In genomic region chr2:64049633-64050220, GRCh38 we compare ENCODE assay signal across 1 cellular context.
A peak's percentile ranks its signal among the peaks of the same experiment; 100 is the strongest.
TF ChIP-seq lines count a peak whose summit lies in the region.

No MANE protein-coding gene starts in this region.

TF ChIP-seq in HepG2, 621 proteins besides CTCF, POLR2A, EP300 and RAD21 (continued from another document and continues in another):
- no peak for TF ChIP-seq ZNF180 (CRISPR knock-in tag; IDR thresholded peaks at IDR 0.05; ENCODE audit: borderline replicate concordance, low read depth)
- peak; percentile 98 for TF ChIP-seq STAG1 (CRISPR knock-in tag; IDR thresholded peaks at IDR 0.05)
- no peak for TF ChIP-seq SP5 (CRISPR knock-in tag; IDR thresholded peaks at IDR 0.05; ENCODE audit: borderline replicate concordance, low read depth)
- TF ChIP-seq ZNF704 (CRISPR knock-in tag; IDR thresholded peaks at IDR 0.05; ENCODE audit: borderline replicate concordance) = no peak
- TF ChIP-seq, protein P1, sequence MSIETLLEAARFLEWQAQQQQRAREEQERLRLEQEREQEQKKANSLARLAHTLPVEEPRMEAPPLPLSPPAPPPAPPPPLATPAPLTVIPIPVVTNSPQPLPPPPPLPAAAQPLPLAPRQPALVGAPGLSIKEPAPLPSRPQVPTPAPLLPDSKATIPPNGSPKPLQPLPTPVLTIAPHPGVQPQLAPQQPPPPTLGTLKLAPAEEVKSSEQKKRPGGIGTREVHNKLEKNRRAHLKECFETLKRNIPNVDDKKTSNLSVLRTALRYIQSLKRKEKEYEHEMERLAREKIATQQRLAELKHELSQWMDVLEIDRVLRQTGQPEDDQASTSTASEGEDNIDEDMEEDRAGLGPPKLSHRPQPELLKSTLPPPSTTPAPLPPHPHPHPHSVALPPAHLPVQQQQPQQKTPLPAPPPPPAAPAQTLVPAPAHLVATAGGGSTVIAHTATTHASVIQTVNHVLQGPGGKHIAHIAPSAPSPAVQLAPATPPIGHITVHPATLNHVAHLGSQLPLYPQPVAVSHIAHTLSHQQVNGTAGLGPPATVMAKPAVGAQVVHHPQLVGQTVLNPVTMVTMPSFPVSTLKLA (IDR thresholded peaks at IDR 0.05) = no peak
- TF ChIP-seq ZNF143 (CRISPR knock-in tag; IDR thresholded peaks at IDR 0.05) = no peak
- TF ChIP-seq NONO (IDR thresholded peaks at IDR 0.05) = no peak
- 0 out of 2 replicates have a peak, but pooled peaks have one; percentile 34 for TF ChIP-seq NONO (CRISPR knock-in tag; conservative IDR thresholded peaks at IDR 0.05)
- TF ChIP-seq ZBTB25 (CRISPR knock-in tag; IDR thresholded peaks at IDR 0.05) = peak; percentile 75; the same call in 1 of the 2 replicates
- 0 out of 2 replicates have a peak, but pooled peaks have one; percentile 28 for TF ChIP-seq BHLHE40 (IDR thresholded peaks at IDR 0.05; ENCODE audit: low read length)
- 0 out of 2 replicates have a peak, but pooled peaks have one; percentile 21 for TF ChIP-seq POGK (CRISPR knock-in tag; conservative IDR thresholded peaks at IDR 0.05)
- TF ChIP-seq, protein P2, sequence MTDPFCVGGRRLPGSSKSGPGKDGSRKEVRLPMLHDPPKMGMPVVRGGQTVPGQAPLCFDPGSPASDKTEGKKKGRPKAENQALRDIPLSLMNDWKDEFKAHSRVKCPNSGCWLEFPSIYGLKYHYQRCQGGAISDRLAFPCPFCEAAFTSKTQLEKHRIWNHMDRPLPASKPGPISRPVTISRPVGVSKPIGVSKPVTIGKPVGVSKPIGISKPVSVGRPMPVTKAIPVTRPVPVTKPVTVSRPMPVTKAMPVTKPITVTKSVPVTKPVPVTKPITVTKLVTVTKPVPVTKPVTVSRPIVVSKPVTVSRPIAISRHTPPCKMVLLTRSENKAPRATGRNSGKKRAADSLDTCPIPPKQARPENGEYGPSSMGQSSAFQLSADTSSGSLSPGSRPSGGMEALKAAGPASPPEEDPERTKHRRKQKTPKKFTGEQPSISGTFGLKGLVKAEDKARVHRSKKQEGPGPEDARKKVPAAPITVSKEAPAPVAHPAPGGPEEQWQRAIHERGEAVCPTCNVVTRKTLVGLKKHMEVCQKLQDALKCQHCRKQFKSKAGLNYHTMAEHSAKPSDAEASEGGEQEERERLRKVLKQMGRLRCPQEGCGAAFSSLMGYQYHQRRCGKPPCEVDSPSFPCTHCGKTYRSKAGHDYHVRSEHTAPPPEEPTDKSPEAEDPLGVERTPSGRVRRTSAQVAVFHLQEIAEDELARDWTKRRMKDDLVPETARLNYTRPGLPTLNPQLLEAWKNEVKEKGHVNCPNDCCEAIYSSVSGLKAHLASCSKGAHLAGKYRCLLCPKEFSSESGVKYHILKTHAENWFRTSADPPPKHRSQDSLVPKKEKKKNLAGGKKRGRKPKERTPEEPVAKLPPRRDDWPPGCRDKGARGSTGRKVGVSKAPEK (CRISPR knock-in tag; IDR thresholded peaks at IDR 0.05; ENCODE audit: borderline replicate concordance) = no peak
- TF ChIP-seq PBX3 (CRISPR knock-in tag; IDR thresholded peaks at IDR 0.05; ENCODE audit: borderline replicate concordance) = no peak
- peak in 1 of 2 experiments; percentile 54; a peak in 1 of 4 replicates for TF ChIP-seq KLF16 (CRISPR knock-in tag; IDR thresholded peaks at IDR 0.05)
- no peak for TF ChIP-seq ELK4 (CRISPR knock-in tag; IDR thresholded peaks at IDR 0.05; ENCODE audit: borderline replicate concordance)
- TF ChIP-seq ZNF879 (CRISPR knock-in tag; IDR thresholded peaks at IDR 0.05) = no peak
- TF ChIP-seq NFE2L1 (CRISPR knock-in tag; IDR thresholded peaks at IDR 0.05; ENCODE audit: borderline replicate concordance) = no peak
- no peak for TF ChIP-seq ATF7 (IDR thresholded peaks at IDR 0.05)
- TF ChIP-seq ATF7 (CRISPR knock-in tag; IDR thresholded peaks at IDR 0.05) = no peak
- no peak for TF ChIP-seq HOXA9 (CRISPR knock-in tag; IDR thresholded peaks at IDR 0.05; ENCODE audit: borderline replicate concordance)
- TF ChIP-seq SRY (CRISPR knock-in tag; IDR thresholded peaks at IDR 0.05) = no peak
- peak; percentile 76 for TF ChIP-seq HOMEZ (CRISPR knock-in tag; IDR thresholded peaks at IDR 0.05; ENCODE audit: low read depth)
- TF ChIP-seq, protein P3, sequence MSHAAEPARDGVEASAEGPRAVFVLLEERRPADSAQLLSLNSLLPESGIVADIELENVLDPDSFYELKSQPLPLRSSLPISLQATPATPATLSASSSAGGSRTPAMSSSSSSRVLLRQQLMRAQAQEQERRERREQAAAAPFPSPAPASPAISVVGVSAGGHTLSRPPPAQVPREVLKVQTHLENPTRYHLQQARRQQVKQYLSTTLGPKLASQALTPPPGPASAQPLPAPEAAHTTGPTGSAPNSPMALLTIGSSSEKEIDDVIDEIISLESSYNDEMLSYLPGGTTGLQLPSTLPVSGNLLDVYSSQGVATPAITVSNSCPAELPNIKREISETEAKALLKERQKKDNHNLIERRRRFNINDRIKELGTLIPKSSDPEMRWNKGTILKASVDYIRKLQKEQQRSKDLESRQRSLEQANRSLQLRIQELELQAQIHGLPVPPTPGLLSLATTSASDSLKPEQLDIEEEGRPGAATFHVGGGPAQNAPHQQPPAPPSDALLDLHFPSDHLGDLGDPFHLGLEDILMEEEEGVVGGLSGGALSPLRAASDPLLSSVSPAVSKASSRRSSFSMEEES (CRISPR knock-in tag; IDR thresholded peaks at IDR 0.05) = peak; percentile 36; the same call in 1 of the 2 replicates
- TF ChIP-seq GATAD2A (CRISPR knock-in tag; IDR thresholded peaks at IDR 0.05) = peak; percentile 76
- TF ChIP-seq, protein P4, sequence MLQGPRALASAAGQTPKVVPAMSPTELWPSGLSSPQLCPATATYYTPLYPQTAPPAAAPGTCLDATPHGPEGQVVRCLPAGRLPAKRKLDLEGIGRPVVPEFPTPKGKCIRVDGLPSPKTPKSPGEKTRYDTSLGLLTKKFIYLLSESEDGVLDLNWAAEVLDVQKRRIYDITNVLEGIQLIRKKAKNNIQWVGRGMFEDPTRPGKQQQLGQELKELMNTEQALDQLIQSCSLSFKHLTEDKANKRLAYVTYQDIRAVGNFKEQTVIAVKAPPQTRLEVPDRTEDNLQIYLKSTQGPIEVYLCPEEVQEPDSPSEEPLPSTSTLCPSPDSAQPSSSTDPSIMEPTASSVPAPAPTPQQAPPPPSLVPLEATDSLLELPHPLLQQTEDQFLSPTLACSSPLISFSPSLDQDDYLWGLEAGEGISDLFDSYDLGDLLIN (CRISPR knock-in tag; IDR thresholded peaks at IDR 0.05; ENCODE audit: borderline replicate concordance) = no peak
- peak; percentile 95 for TF ChIP-seq ZNF619 (CRISPR knock-in tag; IDR thresholded peaks at IDR 0.05)
- TF ChIP-seq ZNF383 (CRISPR knock-in tag; IDR thresholded peaks at IDR 0.05; ENCODE audit: borderline replicate concordance) = no peak
- no peak for TF ChIP-seq ZNF776 (CRISPR knock-in tag; IDR thresholded peaks at IDR 0.05)
- TF ChIP-seq CHD4 (IDR thresholded peaks at IDR 0.05; ENCODE audit: borderline replicate concordance, low read length) = no peak
- peak; percentile 65; the same call in 1 of the 2 replicates for TF ChIP-seq RXRB (CRISPR knock-in tag; IDR thresholded peaks at IDR 0.05; ENCODE audit: borderline replicate concordance)
- TF ChIP-seq U2AF2 (IDR thresholded peaks at IDR 0.05; ENCODE audit: low read depth, low read length) = no peak
- no peak for TF ChIP-seq ZNF75D (CRISPR knock-in tag; IDR thresholded peaks at IDR 0.05; ENCODE audit: borderline replicate concordance)
- no peak for TF ChIP-seq ZNF781 (CRISPR knock-in tag; IDR thresholded peaks at IDR 0.05; ENCODE audit: borderline replicate concordance, not compliant biosample characterization)
- peak; percentile 18; the same call in 1 of the 2 replicates for TF ChIP-seq HMG20A (CRISPR knock-in tag; IDR thresholded peaks at IDR 0.05; ENCODE audit: borderline replicate concordance)
- 0 out of 2 replicates have a peak, but pooled peaks have one; percentile 71 for TF ChIP-seq KLF6 (CRISPR knock-in tag; IDR thresholded peaks at IDR 0.05)
- no peak for TF ChIP-seq ZNF615 (CRISPR knock-in tag; IDR thresholded peaks at IDR 0.05; ENCODE audit: borderline replicate concordance)
- TF ChIP-seq ZNF777 (CRISPR knock-in tag; IDR thresholded peaks at IDR 0.05) = no peak
- no peak for TF ChIP-seq HHEX (CRISPR knock-in tag; IDR thresholded peaks at IDR 0.05)
- no peak for TF ChIP-seq ZNF292 (CRISPR knock-in tag; IDR thresholded peaks at IDR 0.05; ENCODE audit: borderline replicate concordance, low read depth)
- no peak for TF ChIP-seq ZNF232 (CRISPR knock-in tag; IDR thresholded peaks at IDR 0.05; ENCODE audit: borderline replicate concordance)
- peak; percentile 71 for TF ChIP-seq PPARG (CRISPR knock-in tag; conservative IDR thresholded peaks at IDR 0.05)
- TF ChIP-seq ATF3 (CRISPR knock-in tag; IDR thresholded peaks at IDR 0.05) = no peak
- no peak for TF ChIP-seq ZNF768 (CRISPR knock-in tag; IDR thresholded peaks at IDR 0.05)
- TF ChIP-seq FOXJ3 (CRISPR knock-in tag; IDR thresholded peaks at IDR 0.05; ENCODE audit: borderline replicate concordance) = 0 out of 2 replicates have a peak, but pooled peaks have one; percentile 15
- 0 out of 2 replicates have a peak, but pooled peaks have one; percentile 24 for TF ChIP-seq ZBTB7B (CRISPR knock-in tag; IDR thresholded peaks at IDR 0.05)
- no peak for TF ChIP-seq ARNT2 (CRISPR knock-in tag; IDR thresholded peaks at IDR 0.05; ENCODE audit: low read depth)
- TF ChIP-seq, protein P5, sequence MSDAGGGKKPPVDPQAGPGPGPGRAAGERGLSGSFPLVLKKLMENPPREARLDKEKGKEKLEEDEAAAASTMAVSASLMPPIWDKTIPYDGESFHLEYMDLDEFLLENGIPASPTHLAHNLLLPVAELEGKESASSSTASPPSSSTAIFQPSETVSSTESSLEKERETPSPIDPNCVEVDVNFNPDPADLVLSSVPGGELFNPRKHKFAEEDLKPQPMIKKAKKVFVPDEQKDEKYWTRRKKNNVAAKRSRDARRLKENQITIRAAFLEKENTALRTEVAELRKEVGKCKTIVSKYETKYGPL (CRISPR knock-in tag; IDR thresholded peaks at IDR 0.05) = no peak
- TF ChIP-seq CC2D1A (CRISPR knock-in tag; IDR thresholded peaks at IDR 0.05) = no peak
- 0 out of 2 replicates have a peak, but pooled peaks have one; percentile 53 for TF ChIP-seq ZNF317 (CRISPR knock-in tag; IDR thresholded peaks at IDR 0.05)
- TF ChIP-seq CENPX (CRISPR knock-in tag; IDR thresholded peaks at IDR 0.05) = no peak
- TF ChIP-seq CEBPB (IDR thresholded peaks at IDR 0.05; ENCODE audit: borderline replicate concordance, low read depth, low read length) = no peak
- TF ChIP-seq SNRNP70 (IDR thresholded peaks at IDR 0.05; ENCODE audit: low read depth, low read length) = no peak
